In the genomic region with DNA sequence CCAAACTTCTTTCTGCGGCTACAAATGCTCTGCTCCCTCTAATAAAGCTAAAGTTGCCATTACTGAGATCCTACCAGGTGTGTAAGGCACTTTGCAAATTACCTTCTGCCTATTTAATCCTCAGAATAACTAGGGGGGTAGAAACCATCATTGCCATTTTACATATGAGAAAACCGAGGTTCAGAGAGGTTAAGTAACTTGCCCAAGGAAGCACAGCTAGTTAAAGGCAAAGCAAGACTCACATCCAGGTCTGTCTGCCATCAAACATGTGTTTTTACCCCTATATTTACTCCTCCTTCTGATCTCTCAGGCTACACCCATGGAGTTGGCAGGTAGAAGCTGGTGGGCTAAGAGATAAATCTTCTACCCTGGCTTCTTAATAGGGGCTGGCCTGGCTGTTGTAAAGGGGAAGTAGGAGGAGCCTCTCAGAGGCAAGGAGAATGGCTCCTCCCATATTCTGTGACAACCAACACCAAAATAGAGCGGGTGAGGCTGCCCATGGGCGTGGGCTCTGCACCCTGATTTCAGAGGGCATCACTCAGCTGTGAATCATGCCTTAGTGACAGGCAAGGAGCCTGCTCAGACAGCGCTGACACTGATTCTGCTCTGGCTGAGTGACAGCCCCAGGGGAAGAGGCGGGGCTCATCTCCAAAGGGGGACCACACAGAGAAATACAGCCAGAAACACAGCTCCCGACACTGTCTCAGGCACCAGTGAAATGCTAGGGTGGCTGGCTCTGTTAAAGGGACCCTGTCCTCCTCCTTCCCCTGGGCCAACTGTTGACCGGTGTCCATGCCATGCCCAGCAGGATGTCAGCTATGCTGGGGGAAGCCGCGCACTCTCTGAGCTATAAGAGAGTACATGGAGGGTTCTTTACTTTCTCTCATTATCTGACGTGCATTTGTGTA, we compare ENCODE assay signal across 8 cellular contexts.
DNase-seq lines count a peak whose midpoint lies in the region; ATAC-seq lines count a peak whose summit lies in the region.

No MANE protein-coding gene starts in this region.

- no peak overlapping the region for H3K27ac Mint-ChIP-seq in activated naive CD8-positive, alpha-beta T cell treated with anti-CD3 and anti-CD28 coated beads, Interleukin-2, amount 50 U/mL, for 24 hours

- H3K27me3 Mint-ChIP-seq in activated naive CD8-positive, alpha-beta T cell treated with anti-CD3 and anti-CD28 coated beads, Interleukin-2, amount 50 U/mL, for 24 hours, result peaks cover 1% of the 10 kb centered on the region

- no peaks in the 10 kb centered on the region for H3K9me3 Mint-ChIP-seq in activated naive CD8-positive, alpha-beta T cell treated with anti-CD3 and anti-CD28 coated beads, Interleukin-2, amount 50 U/mL, for 24 hours

- in situ Hi-C loops in ACHN (cut with HindIII; ENCODE audit: low pct_ligation_motif_present, low pct_unique_long_range_greater_than_20kb, low sequenced_read_pairs), result no loop called here

- DNase-seq in ACHN, result peak; percentile 73
- DNase-seq in T follicular helper cell (ENCODE audit: low read depth), result peak; percentile 41
- peak; percentile 73 for DNase-seq in activated naive CD8-positive, alpha-beta T cell treated with anti-CD3 and anti-CD28 coated beads, Interleukin-2, amount 50 U/mL, for 24 hours
- DNase-seq in iPS-NIHi7 (ENCODE audit: extremely low spot score), result peak; percentile 43
- peak; percentile 39 to 42 for DNase-seq in stimulated activated CD4-positive, alpha-beta T cell treated with anti-CD3 and anti-CD28 coated beads, Interleukin-1b, Interleukin-23, amount 100 ng/mL, for 1 hour (ENCODE audit: low read depth in 2 of 2)
- no peak for DNase-seq in NCI-H1105 treated with DMSO at 0.1 percent for 48 hours (lab: John Stamatoyannopoulos, UW)

- H3K4me1 Mint-ChIP-seq in activated naive CD8-positive, alpha-beta T cell treated with anti-CD3 and anti-CD28 coated beads, Interleukin-2, amount 50 U/mL, for 24 hours, result peaks cover 59% of the 10 kb centered on the region

- peak; percentile 65 for ATAC-seq in GM19372 (IDR thresholded peaks at IDR 0.05; ENCODE audit: low read depth, unreplicated experiment)
- ATAC-seq in HG03442 (IDR thresholded peaks at IDR 0.05; ENCODE audit: unreplicated experiment), result peak; percentile 83
- peak; percentile 99 for ATAC-seq in activated naive CD8-positive, alpha-beta T cell treated with anti-CD3 and anti-CD28 coated beads, Interleukin-2, amount 50 U/mL, for 24 hours

- no peaks in the 10 kb centered on the region for H3K36me3 Mint-ChIP-seq in activated naive CD8-positive, alpha-beta T cell treated with anti-CD3 and anti-CD28 coated beads, Interleukin-2, amount 50 U/mL, for 24 hours (ENCODE audit: low read depth)

- peak overlapping the region; percentile 4 for H3K4me3 Mint-ChIP-seq in activated naive CD8-positive, alpha-beta T cell treated with anti-CD3 and anti-CD28 coated beads, Interleukin-2, amount 50 U/mL, for 24 hours
